29 cellular contexts compared by ENCODE assay signal in the genomic region with DNA sequence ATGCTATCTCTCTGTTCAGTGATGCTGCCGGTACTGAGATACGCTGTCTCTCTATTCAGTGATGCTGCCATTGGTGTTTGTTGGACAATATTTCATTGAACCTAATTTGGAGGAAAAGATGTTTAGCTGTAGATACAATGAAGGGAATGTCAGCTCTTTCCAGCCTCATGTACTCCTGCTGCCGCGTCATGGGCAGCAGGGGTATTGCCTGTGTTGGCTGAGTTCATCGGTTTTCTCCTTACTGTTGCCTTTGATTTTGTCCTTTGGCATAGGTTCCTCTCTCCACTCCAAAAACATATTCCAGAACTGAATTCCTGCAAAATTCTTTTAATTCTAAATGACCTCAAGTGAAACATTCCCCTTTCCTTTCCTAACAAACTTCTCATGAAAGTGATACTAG.
"Had no signal": no experiment of that assay in that cellular context is flagged by ENCODE, and none has a peak within 500 bp of the region (broad histone marks: within the 10 kb centered on the region; RNA-seq: fewer than 3 reads in every experiment).

No MANE protein-coding gene starts in this region.

- H3K4me3 Mint-ChIP-seq: mesothelial cell of epicardium; naive B cell; nephron; neural progenitor cell; stimulated activated memory B cell treated with anti-CD40 and anti-IgM and Interleukin-4, amounts not matched to agents 10 μg/mL and 1 μg/mL and 100 μg/mL, for 72 hours had no signal

- H3K9me3 ChIP-seq: heart right ventricle, left lung, mucosa of descending colon, prostate gland, spleen, testis, tibial nerve, upper lobe of left lung, uterus had no signal

- H3K27me3 ChIP-seq: heart right ventricle, left lung, neural progenitor cell, spleen, testis, tibial nerve, upper lobe of left lung, uterus had no signal

- H3K27ac ChIP-seq: coronary artery, heart right ventricle, left lung, neural progenitor cell, parathyroid adenoma, prostate gland, skin epidermis, spleen, testis, tibial nerve, upper lobe of left lung, uterus had no signal

- DNase-seq: dermis blood vessel endothelial cell; effector memory CD4-positive, alpha-beta T cell; erythroblast; foreskin melanocyte; glutamatergic neuron; heart right ventricle; hippocampal formation; left cardiac atrium; left lung; mesenchymal stem cell; mucosa of descending colon; naive B cell; right cardiac atrium; spleen; stimulated activated CD4-positive, alpha-beta T cell treated with anti-CD3 and anti-CD28 coated beads, Interleukin-4, amount 100 ng/mL, for 4 hours; stimulated activated naive CD8-positive, alpha-beta T cell treated with anti-CD3 and anti-CD28 coated beads, Interleukin-15, Interleukin-2, amounts not matched to agents 100 U/mL and 50 U/mL, for 24 hours; substantia nigra; testis; upper lobe of left lung; uterus had no signal

- H3K36me3 Mint-ChIP-seq: mesothelial cell of epicardium; naive B cell; neural progenitor cell; stimulated activated memory B cell treated with anti-CD40 and anti-IgM and Interleukin-4, amounts not matched to agents 10 μg/mL and 1 μg/mL and 100 μg/mL, for 72 hours had no signal

- H3K9me3 Mint-ChIP-seq: mesothelial cell of epicardium; naive B cell; nephron; neural progenitor cell; stimulated activated memory B cell treated with anti-CD40 and anti-IgM and Interleukin-4, amounts not matched to agents 10 μg/mL and 1 μg/mL and 100 μg/mL, for 72 hours had no signal

- ATAC-seq: heart right ventricle; left cardiac atrium; left lung; mucosa of descending colon; right cardiac atrium; stimulated activated memory B cell treated with anti-CD40 and anti-IgM and Interleukin-4, amounts not matched to agents 10 μg/mL and 1 μg/mL and 100 μg/mL, for 72 hours; stimulated activated naive CD8-positive, alpha-beta T cell treated with anti-CD3 and anti-CD28 coated beads, Interleukin-15, Interleukin-2, amounts not matched to agents 100 U/mL and 50 U/mL, for 24 hours had no signal

- H3K36me3 ChIP-seq: heart right ventricle, left lung, neural progenitor cell, prostate gland, spleen, tibial nerve, upper lobe of left lung, uterus had no signal

- H3K27ac Mint-ChIP-seq: mesothelial cell of epicardium; naive B cell; nephron; neural progenitor cell; stimulated activated memory B cell treated with anti-CD40 and anti-IgM and Interleukin-4, amounts not matched to agents 10 μg/mL and 1 μg/mL and 100 μg/mL, for 72 hours had no signal

- H3K4me1 Mint-ChIP-seq: mesothelial cell of epicardium, naive B cell, nephron, neural progenitor cell had no signal

- H3K4me1 ChIP-seq: heart right ventricle, left lung, neural progenitor cell, parathyroid adenoma, prostate gland, spleen, testis, tibial nerve, upper lobe of left lung, uterus had no signal

- H3K4me3 ChIP-seq: coronary artery, heart right ventricle, left lung, mucosa of descending colon, neural progenitor cell, prostate gland, skin epidermis, spleen, testis, tibial nerve, upper lobe of left lung, uterus had no signal

- H3K27me3 Mint-ChIP-seq: naive B cell; stimulated activated memory B cell treated with anti-CD40 and anti-IgM and Interleukin-4, amounts not matched to agents 10 μg/mL and 1 μg/mL and 100 μg/mL, for 72 hours had no signal
